Comparison of ENCODE assay signal across 14 cellular contexts in the genomic region with DNA sequence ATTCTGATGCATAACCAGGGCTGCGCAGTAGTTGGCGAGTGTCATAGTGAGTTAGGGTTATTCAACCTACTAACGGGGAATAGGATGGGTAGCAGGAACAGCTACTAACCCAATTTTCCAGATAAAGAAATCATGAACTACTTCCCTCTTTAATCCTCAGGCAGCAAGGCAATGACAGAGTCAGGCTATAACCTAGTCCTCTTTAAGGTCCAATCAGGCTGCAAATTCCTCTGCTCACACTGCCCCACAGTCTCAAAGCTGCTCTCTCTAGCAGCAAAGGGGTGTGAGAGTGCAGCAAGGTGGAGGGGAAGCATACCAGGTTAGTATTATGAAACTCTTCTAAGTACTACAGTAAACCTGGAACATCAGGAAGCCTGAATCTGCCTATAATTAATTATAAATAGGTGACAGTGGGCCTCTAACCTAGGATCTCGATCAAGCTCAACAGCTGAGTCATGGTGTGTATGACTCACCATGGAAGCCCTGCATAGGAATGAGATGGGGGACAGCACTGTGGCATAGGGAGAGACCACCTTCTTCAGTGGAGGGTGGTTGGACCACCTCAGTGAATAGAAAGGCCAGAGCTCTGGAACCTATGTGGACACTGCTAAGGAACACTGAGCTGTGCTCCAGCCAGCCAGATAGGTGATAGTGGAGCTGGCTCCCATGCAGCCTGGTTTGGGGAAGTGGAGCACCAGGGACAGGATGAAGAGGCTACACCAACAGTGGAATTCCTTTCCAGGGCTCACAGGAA. TPM values are rescaled to one million over a fixed set of nuclear protein-coding genes. Genes with fewer than 3 reads are reported as not detected.
A peak's percentile ranks its signal among the peaks of the same experiment; 100 is the strongest.
DNase-seq lines count a peak whose midpoint lies in the region; ATAC-seq, FAIRE-seq and TF ChIP-seq lines count a peak whose summit lies in the region.
"Had no signal": no experiment of that assay in that cellular context is flagged by ENCODE, and none has a peak within 500 bp of the region (broad histone marks: within the 10 kb centered on the region; RNA-seq: fewer than 3 reads in every experiment).

No MANE protein-coding gene starts in this region.

- no peak for TF ChIP-seq POLR2A in endothelial cell of umbilical vein (IDR thresholded peaks at IDR 0.05; ENCODE audit: low read depth, low read length)

- TF ChIP-seq CTCF in 22Rv1 (IDR thresholded peaks at IDR 0.05) (no peak), SK-N-SH (IDR thresholded peaks at IDR 0.05) (no peak), endothelial cell of umbilical vein (IDR thresholded peaks at IDR 0.05; ENCODE audit: extremely low read depth in 1 of 2, insufficient read depth in 1 of 2, low read depth in 1 of 2, low read length in 2 of 2) (no peak), kidney (IDR thresholded peaks at IDR 0.05; ENCODE audit: borderline replicate concordance, extremely low read depth, insufficient read depth) (no peak)

- FAIRE-seq in endothelial cell of umbilical vein (lab: Jason Lieb, UNC) (peak; percentile 68), kidney (lab: Jason Lieb, UNC) (no peak)

- WGBS in SK-N-SH (ENCODE audit: low lambda C conversion rate) = 77% methylated on average over 4 of the region's 4 CpGs

- H3F3A ChIP-seq in SK-N-SH (replicated peaks; ENCODE audit: insufficient read depth) = peaks cover 10% of the 10 kb centered on the region

- no TSS peak for BruUV-seq in endothelial cell of umbilical vein (replicated peaks; lab: Mats Ljungman, UMichigan)

- peaks cover 0 to 9% of the 10 kb centered on the region in 2 experiments; a peak in 3 of 4 replicates for H3K4me1 ChIP-seq in SK-N-SH (ENCODE audit: control insufficient read depth in 1 of 2, insufficient read depth in 2 of 2, low read depth in 1 of 2, low read length in 1 of 2)
- peaks cover 5% of the 10 kb centered on the region for H3K4me1 ChIP-seq in endothelial cell of umbilical vein (ENCODE audit: control insufficient read depth, extremely low read depth, insufficient read depth, low read length)
- no peaks in the 10 kb centered on the region for H3K4me1 ChIP-seq in kidney (ENCODE audit: control insufficient read depth in 1 of 2, insufficient read depth in 1 of 2, low read depth in 1 of 2, low read length in 2 of 2)

- no peak overlapping the region for H3K4me2 ChIP-seq in SK-N-SH
- no peak overlapping the region for H3K4me2 ChIP-seq in endothelial cell of umbilical vein (ENCODE audit: insufficient read depth, low read length)

- POLR2A ChIA-PET in SK-N-SH (lab: Yijun Ruan, JAX) = interaction anchor here (0.9 to 1.5 kb wide), 3 partner anchors 8 to 43 kb away, joined by 3 to 5 read pairs (median 5); partner anchors contain the start of genes KLHDC3, MEA1 and PEX6
- POLR2A ChIA-PET in endothelial cell of umbilical vein (lab: Charles Lee) = no interaction called here

- no peak overlapping the region for H3K4me3 ChIP-seq in SK-N-SH (ENCODE audit: low read depth in 2 of 2, low read length in 1 of 2)
- no peak overlapping the region for H3K4me3 ChIP-seq in endothelial cell of umbilical vein (replicated peaks in 1 of 3; ENCODE audit: insufficient read depth in 1 of 3, low read depth in 1 of 3, low read length in 3 of 3)
- no peak overlapping the region for H3K4me3 ChIP-seq in kidney (ENCODE audit: low read length in 2 of 2)
- H3K4me3 ChIP-seq: transverse colon had no signal

- no peak overlapping the region for H3K9ac ChIP-seq in SK-N-SH
- H3K9ac ChIP-seq in endothelial cell of umbilical vein (replicated peaks; ENCODE audit: extremely low read depth, insufficient read depth, low read length) = no peak overlapping the region
- no peak overlapping the region for H3K9ac ChIP-seq in kidney (ENCODE audit: low read length in 2 of 2)

- no peaks in the 10 kb centered on the region for H3K9me2 ChIP-seq in SK-N-SH

- H3K9me3 ChIP-seq in SK-N-SH = no peaks in the 10 kb centered on the region
- no peaks in the 10 kb centered on the region for H3K9me3 ChIP-seq in endothelial cell of umbilical vein (replicated peaks; ENCODE audit: control insufficient read depth, insufficient read depth, low read length)
- no peaks in the 10 kb centered on the region for H3K9me3 ChIP-seq in kidney (ENCODE audit: control insufficient read depth in 1 of 2, low read length in 2 of 2)
- H3K9me3 ChIP-seq: transverse colon had no signal

- intact Hi-C loops in endothelial cell of umbilical vein (cut with micrococcal nuclease) = no loop called here
- intact Hi-C loops in kidney (cut with DNase I) = no loop called here

- peak overlapping the region; percentile 34 for H3K27ac ChIP-seq in 22Rv1
- peak overlapping the region in 1 of 2 experiments; percentile 44; a peak in 2 of 4 replicates for H3K27ac ChIP-seq in SK-N-SH (ENCODE audit: low read depth in 2 of 2, low read length in 1 of 2)
- H3K27ac ChIP-seq in endothelial cell of umbilical vein (ENCODE audit: insufficient read depth, low read depth, low read length) = no peak overlapping the region
- H3K27ac ChIP-seq in kidney (ENCODE audit: low read depth in 2 of 2, low read length in 2 of 2) = no peak overlapping the region
- H3K27ac ChIP-seq: transverse colon had no signal

- peak; percentile 13 for DNase-seq in ELF-1 (ENCODE audit: low read depth, low spot score)
- no peak for DNase-seq in SK-N-SH
- peak; percentile 29 for DNase-seq in endothelial cell of umbilical vein (ENCODE audit: low read depth, low spot score)
- no peak for DNase-seq in NCI-H2196 (lab: John Stamatoyannopoulos, UW; ENCODE audit: unreplicated experiment)
- DNase-seq in kidney = no peak
- DNase-seq: CD4-positive, alpha-beta memory T cell; H9; NCI-H1694; SIG-M5; transverse colon had no signal

- no peak overlapping the region for H2AFZ ChIP-seq in SK-N-SH (ENCODE audit: low read depth)
- no peak overlapping the region for H2AFZ ChIP-seq in endothelial cell of umbilical vein (ENCODE audit: low read depth, low read length)

- no peak for TF ChIP-seq RAD21 in SK-N-SH (IDR thresholded peaks at IDR 0.05; ENCODE audit: low read length)

- ATAC-seq in GM18520 (IDR thresholded peaks at IDR 0.05; ENCODE audit: unreplicated experiment) (no peak), GM18858 (IDR thresholded peaks at IDR 0.05; ENCODE audit: unreplicated experiment) (no peak)
- ATAC-seq: activated CD8-positive, alpha-beta memory T cell treated with anti-CD3 and anti-CD28 coated beads, Interleukin-2, amount 10 ng/mL, durations not matched to agents 7 days and 5 days had no signal

- peaks cover 0 to 22% of the 10 kb centered on the region in 2 experiments for H3K36me3 ChIP-seq in SK-N-SH (replicated peaks in 1 of 2; ENCODE audit: control insufficient read depth in 1 of 2, insufficient read depth in 2 of 2, low read length in 1 of 2)
- peaks cover 0 to 11% of the 10 kb centered on the region in 2 experiments for H3K36me3 ChIP-seq in endothelial cell of umbilical vein (ENCODE audit: control insufficient read depth in 2 of 2, extremely low read depth in 1 of 2, insufficient read depth in 2 of 2, low read length in 2 of 2)
- H3K36me3 ChIP-seq in kidney (ENCODE audit: control insufficient read depth in 1 of 2, insufficient read depth in 2 of 2, low read length in 2 of 2) = peaks cover 3 to 13% of the 10 kb centered on the region in 2 donors

- dilution Hi-C loops in endothelial cell of umbilical vein (cut with MboI; ENCODE audit: extremely low pct_ligation_motif_present, low sequenced_read_pairs) = no loop called here

- no peak for TF ChIP-seq EP300 in SK-N-SH (IDR thresholded peaks at IDR 0.05; ENCODE audit: borderline replicate concordance in 1 of 2, low read depth in 1 of 2, low read length in 1 of 2)

- no peaks in the 10 kb centered on the region for H3K27me3 ChIP-seq in SK-N-SH (ENCODE audit: insufficient read depth)
- H3K27me3 ChIP-seq in endothelial cell of umbilical vein (ENCODE audit: control insufficient read depth in 2 of 2, insufficient read depth in 2 of 2, low read length in 2 of 2) = no peaks in the 10 kb centered on the region
- H3K27me3 ChIP-seq: transverse colon had no signal

- H4K20me1 ChIP-seq in SK-N-SH (ENCODE audit: insufficient read depth) (no peaks in the 10 kb centered on the region), endothelial cell of umbilical vein (replicated peaks; ENCODE audit: control insufficient read depth, extremely low read depth, insufficient read depth, low read length) (no peaks in the 10 kb centered on the region)

- H3K79me2 ChIP-seq in SK-N-SH (ENCODE audit: insufficient read depth) = peaks cover 10% of the 10 kb centered on the region
- no peaks in the 10 kb centered on the region for H3K79me2 ChIP-seq in endothelial cell of umbilical vein (ENCODE audit: control insufficient read depth, insufficient read depth, low read length)

- no peaks in the 10 kb centered on the region for H3K9me1 ChIP-seq in endothelial cell of umbilical vein (replicated peaks; ENCODE audit: control insufficient read depth, extremely low read depth, insufficient read depth, low read length)

- CTCF ChIA-PET in SK-N-SH (lab: Yijun Ruan, JAX) (interaction anchor here (1.2 to 1.7 kb wide), 2 partner anchors 8 to 72 kb away, joined by 4 to 5 read pairs; partner anchors contain the start of gene PEX6), endothelial cell of umbilical vein (lab: Charles Lee) (interaction anchor here (1.1 kb wide), 2 partner anchors 35 to 173 kb away, joined by 3 to 4 read pairs; no protein-coding TSS in a partner anchor)

RNA-seq across cellular contexts. Expression of gene PEX6, which starts 7.9 kb away (rescaled TPM):
- polyA plus RNA-seq in SK-N-SH (2012; rRNA removed) (12.5 and 15.3 TPM in 2 replicates), endothelial cell of umbilical vein (10.8 and 11.2 TPM in 2 replicates), kidney (ENCODE audit: insufficient read depth, low read depth, low replicate concordance) (18.0 TPM)
- 5.2 and 8.4 TPM in 2 replicates for polyA plus RNA-seq in SK-N-SH (2012; cell fraction: cytosol; rRNA removed)
- 57.9 and 73.6 TPM in 2 replicates for polyA plus RNA-seq in SK-N-SH (2012; cell fraction: nucleus; rRNA removed)
- total RNA-seq in endothelial cell of umbilical vein (9.9 and 18.1 TPM in 2 replicates), kidney (22.6 TPM)
- 7.2 and 8.8 TPM in 2 replicates for polyA plus RNA-seq in endothelial cell of umbilical vein (2011; cell fraction: cytosol; rRNA removed)
- 21.0 and 24.1 TPM in 2 replicates for polyA plus RNA-seq in endothelial cell of umbilical vein (2011; cell fraction: nucleus; rRNA removed)
- 4.5 and 8.7 TPM in 2 replicates for polyA plus RNA-seq in endothelial cell of umbilical vein (2012)
- polyA minus RNA-seq in endothelial cell of umbilical vein = 10.0 and 11.1 TPM in 2 replicates
- 11.2 TPM for polyA minus RNA-seq in endothelial cell of umbilical vein (2011; cell fraction: cytosol; rRNA and poly(A)+ RNA removed)
- polyA minus RNA-seq in endothelial cell of umbilical vein (2011; cell fraction: nucleus; rRNA and poly(A)+ RNA removed) = 4.3 and 6.2 TPM in 2 replicates

RNA-seq across cellular contexts. Expression of gene GNMT, which starts 10.5 kb away (rescaled TPM):
- 1.4 and 2.0 TPM in 2 replicates for polyA plus RNA-seq in SK-N-SH (2012; rRNA removed)
- polyA plus RNA-seq in SK-N-SH (2012; cell fraction: cytosol; rRNA removed) = 0.48 and 0.56 TPM in 2 replicates
- 11.9 and 12.7 TPM in 2 replicates for polyA plus RNA-seq in SK-N-SH (2012; cell fraction: nucleus; rRNA removed)
- 0.42 and 1.2 TPM in 2 replicates for total RNA-seq in endothelial cell of umbilical vein
- polyA plus RNA-seq in endothelial cell of umbilical vein = 0.41 and 0.70 TPM in 2 replicates
- 0.20 and 0.22 TPM in 2 replicates for polyA plus RNA-seq in endothelial cell of umbilical vein (2011; cell fraction: cytosol; rRNA removed)
- 2.1 and 2.3 TPM in 2 replicates for polyA plus RNA-seq in endothelial cell of umbilical vein (2011; cell fraction: nucleus; rRNA removed)
- polyA plus RNA-seq in endothelial cell of umbilical vein (2012) = 0.21 and 0.33 TPM in 2 replicates
- 0.53 and 1.4 TPM in 2 replicates for polyA minus RNA-seq in endothelial cell of umbilical vein
- polyA minus RNA-seq in endothelial cell of umbilical vein (2011; cell fraction: cytosol; rRNA and poly(A)+ RNA removed) = not detected
- polyA minus RNA-seq in endothelial cell of umbilical vein (2011; cell fraction: nucleus; rRNA and poly(A)+ RNA removed) = 0.58 and 0.82 TPM in 2 replicates
- 0.54 TPM for total RNA-seq in kidney
- polyA plus RNA-seq in kidney (ENCODE audit: insufficient read depth, low read depth, low replicate concordance) = 1.9 TPM

RNA-seq across cellular contexts. Expression of gene PPP2R5D, which starts 13.3 kb away (rescaled TPM):
- polyA plus RNA-seq in SK-N-SH (2012; rRNA removed) (37.6 and 38.6 TPM in 2 replicates), endothelial cell of umbilical vein (58.9 and 60.2 TPM in 2 replicates), kidney (ENCODE audit: insufficient read depth, low read depth, low replicate concordance) (21.8 TPM)
- polyA plus RNA-seq in SK-N-SH (2012; cell fraction: cytosol; rRNA removed) = 31.0 and 31.8 TPM in 2 replicates
- polyA plus RNA-seq in SK-N-SH (2012; cell fraction: nucleus; rRNA removed) = 58.5 and 70.9 TPM in 2 replicates
- total RNA-seq in endothelial cell of umbilical vein (45.5 and 51.0 TPM in 2 replicates), kidney (22.6 TPM)
- 66.9 and 92.4 TPM in 2 replicates for polyA plus RNA-seq in endothelial cell of umbilical vein (2011; cell fraction: cytosol; rRNA removed)
- 93.1 and 107 TPM in 2 replicates for polyA plus RNA-seq in endothelial cell of umbilical vein (2011; cell fraction: nucleus; rRNA removed)
- 46.2 and 54.0 TPM in 2 replicates for polyA plus RNA-seq in endothelial cell of umbilical vein (2012)
- 72.4 and 92.4 TPM in 2 replicates for polyA minus RNA-seq in endothelial cell of umbilical vein
- polyA minus RNA-seq in endothelial cell of umbilical vein (2011; cell fraction: cytosol; rRNA and poly(A)+ RNA removed) = 33.4 TPM
- polyA minus RNA-seq in endothelial cell of umbilical vein (2011; cell fraction: nucleus; rRNA and poly(A)+ RNA removed) = 19.7 and 27.7 TPM in 2 replicates

RNA-seq across cellular contexts. Expression of gene CNPY3, which starts 41.8 kb away (rescaled TPM):
- polyA plus RNA-seq in SK-N-SH (2012; rRNA removed) (59.2 and 77.5 TPM in 2 replicates), endothelial cell of umbilical vein (40.8 and 46.4 TPM in 2 replicates), kidney (ENCODE audit: insufficient read depth, low read depth, low replicate concordance) (40.1 TPM)
- 50.5 and 59.8 TPM in 2 replicates for polyA plus RNA-seq in SK-N-SH (2012; cell fraction: cytosol; rRNA removed)
- polyA plus RNA-seq in SK-N-SH (2012; cell fraction: nucleus; rRNA removed) = 53.7 and 63.5 TPM in 2 replicates
- total RNA-seq in endothelial cell of umbilical vein (43.3 and 53.1 TPM in 2 replicates), kidney (49.9 TPM)
- 49.1 and 51.6 TPM in 2 replicates for polyA plus RNA-seq in endothelial cell of umbilical vein (2011; cell fraction: cytosol; rRNA removed)
- polyA plus RNA-seq in endothelial cell of umbilical vein (2011; cell fraction: nucleus; rRNA removed) = 31.4 and 34.4 TPM in 2 replicates
- polyA plus RNA-seq in endothelial cell of umbilical vein (2012) = 27.0 and 33.6 TPM in 2 replicates
- polyA minus RNA-seq in endothelial cell of umbilical vein = 28.2 and 31.4 TPM in 2 replicates
- 21.9 TPM for polyA minus RNA-seq in endothelial cell of umbilical vein (2011; cell fraction: cytosol; rRNA and poly(A)+ RNA removed)
- polyA minus RNA-seq in endothelial cell of umbilical vein (2011; cell fraction: nucleus; rRNA and poly(A)+ RNA removed) = 7.0 and 9.2 TPM in 2 replicates

RNA-seq across cellular contexts. Expression of gene MEA1, which starts 42.7 kb away (rescaled TPM):
- 160 and 171 TPM in 2 replicates for polyA plus RNA-seq in SK-N-SH (2012; rRNA removed)
- polyA plus RNA-seq in SK-N-SH (2012; cell fraction: cytosol; rRNA removed) = 166 and 180 TPM in 2 replicates
- polyA plus RNA-seq in SK-N-SH (2012; cell fraction: nucleus; rRNA removed) = 43.4 and 49.5 TPM in 2 replicates
- 55.6 and 62.5 TPM in 2 replicates for total RNA-seq in endothelial cell of umbilical vein
- 68.0 and 69.5 TPM in 2 replicates for polyA plus RNA-seq in endothelial cell of umbilical vein
- polyA plus RNA-seq in endothelial cell of umbilical vein (2011; cell fraction: cytosol; rRNA removed) = 90.6 and 112 TPM in 2 replicates
- 25.8 and 26.3 TPM in 2 replicates for polyA plus RNA-seq in endothelial cell of umbilical vein (2011; cell fraction: nucleus; rRNA removed)
- 63.6 and 79.9 TPM in 2 replicates for polyA plus RNA-seq in endothelial cell of umbilical vein (2012)
- polyA minus RNA-seq in endothelial cell of umbilical vein = 55.9 and 56.6 TPM in 2 replicates
- polyA minus RNA-seq in endothelial cell of umbilical vein (2011; cell fraction: cytosol; rRNA and poly(A)+ RNA removed) = 28.9 TPM
- 8.8 and 12.4 TPM in 2 replicates for polyA minus RNA-seq in endothelial cell of umbilical vein (2011; cell fraction: nucleus; rRNA and poly(A)+ RNA removed)
- total RNA-seq in kidney = 53.2 TPM
- polyA plus RNA-seq in kidney (ENCODE audit: insufficient read depth, low read depth, low replicate concordance) = 149 TPM

Comparison
In these comparisons a context has a peak if more than half of its experiments do, and no peak if none do; other contexts are left out.
1. DNase-seq: peak in ELF-1 (single experiment) and endothelial cell of umbilical vein (single experiment); none in SK-N-SH (single experiment), NCI-H2196 (single experiment) and kidney (single experiment).